25 cellular contexts compared by ENCODE assay signal in genomic region chr19:23328211-23328610, GRCh38.
"Had no signal": no experiment of that assay in that cellular context is flagged by ENCODE, and none has a peak within 500 bp of the region (broad histone marks: within the 10 kb centered on the region; RNA-seq: fewer than 3 reads in every experiment).

No MANE protein-coding gene starts in this region.

- H3K27ac ChIP-seq: coronary artery, dorsolateral prefrontal cortex, epithelial cell of prostate, foreskin keratinocyte, gastroesophageal sphincter, heart left ventricle, hepatocyte, left ventricle myocardium inferior, lower lobe of right lung had no signal

- ATAC-seq: esophagus mucosa, foreskin keratinocyte, gastroesophageal sphincter, heart left ventricle, left colon, left lobe of liver, lower lobe of right lung, mucosa of descending colon had no signal

- DNase-seq: dermis blood vessel endothelial cell; dorsolateral prefrontal cortex; effector CD4-positive, alpha-beta T cell; effector memory CD4-positive, alpha-beta T cell; erythroblast; foreskin keratinocyte; heart left ventricle; hypothalamus; immature natural killer cell; islet precursor cell; kidney; kidney glomerular epithelial cell; left colon; left ventricle myocardium inferior; lower lobe of right lung; mesenchymal stem cell; mucosa of descending colon had no signal

- H3K36me3 ChIP-seq: lower lobe of right lung had no signal

- H3K4me3 Mint-ChIP-seq: immature natural killer cell, mesothelial cell of epicardium had no signal

- H3K4me2 ChIP-seq: hepatocyte had no signal

- H2AFZ ChIP-seq: hepatocyte had no signal

- H3K27ac Mint-ChIP-seq: immature natural killer cell, mesothelial cell of epicardium had no signal

- H3K79me2 ChIP-seq: hepatocyte had no signal

- H3K4me3 ChIP-seq: coronary artery, dorsolateral prefrontal cortex, gastroesophageal sphincter, heart left ventricle, hepatocyte, left ventricle myocardium inferior, lower lobe of right lung, mucosa of descending colon had no signal

- FAIRE-seq: colon, kidney had no signal

- H3K4me1 ChIP-seq: foreskin keratinocyte, gastroesophageal sphincter, heart left ventricle, left ventricle myocardium inferior, lower lobe of right lung had no signal

- H3K4me1 Mint-ChIP-seq: mesothelial cell of epicardium had no signal

- H3K27me3 ChIP-seq: dorsolateral prefrontal cortex, foreskin keratinocyte, gastroesophageal sphincter, heart left ventricle, hepatocyte had no signal
